ENCODE assay signal across 8 cellular contexts in genomic region chr6:26223677-26224546, GRCh38.
DNase-seq lines count a peak whose midpoint lies in the region; ATAC-seq and TF ChIP-seq lines count a peak whose summit lies in the region.

No MANE protein-coding gene starts in this region.

- H3K4me1 ChIP-seq in HUES6 (ENCODE audit: control insufficient read depth, insufficient read depth, low read length) = peaks cover 30% of the 10 kb centered on the region
- H3K4me1 ChIP-seq in adrenal gland (replicated peaks in 1 of 2) = peaks cover 3 to 5% of the 10 kb centered on the region in 2 donors
- H3K4me1 ChIP-seq in heart right ventricle = peaks cover 0 to 20% (median 7%) of the 10 kb centered on the region in 9 donors
- H3K4me1 ChIP-seq in psoas muscle = no peaks in the 10 kb centered on the region

- DNase-seq in DMS153 (lab: John Stamatoyannopoulos, UW) (peak; percentile 92), RWPE1 (ENCODE audit: low spot score) (peak; percentile 78), adrenal gland (peak; percentile 73 to 92 (median 84)), heart right ventricle (peak in 1 of 2 donors; percentile 72), psoas muscle (peak in 1 of 2 donors; percentile 59), osteocyte (ENCODE audit: extremely low spot score, unreplicated experiment) (no peak)

- TF ChIP-seq CTCF in RWPE1 (conservative IDR thresholded peaks at IDR 0.05; ENCODE audit: low read depth) (no peak), adrenal gland (IDR thresholded peaks at IDR 0.05) (peak in 1 of 6 experiments; percentile 10), heart right ventricle (IDR thresholded peaks at IDR 0.05) (no peak), psoas muscle (IDR thresholded peaks at IDR 0.05) (no peak), osteocyte (IDR thresholded peaks at IDR 0.05) (no peak)

- H3K4me1 Mint-ChIP-seq in osteocyte (ENCODE audit: unreplicated experiment) = peaks cover 7% of the 10 kb centered on the region

- CTCF ChIA-PET in RWPE1 (lab: Yijun Ruan, JAX) = interaction anchor here (0.6 kb wide), 1 partner anchor 42 kb away, joined by 4 read pairs; no protein-coding TSS in a partner anchor

- H3K4me3 ChIP-seq in HUES6 (ENCODE audit: low read depth, low read length) (peak overlapping the region; percentile 85), adrenal gland (peak overlapping the region in 2 of 4 donors; percentile 63 to 66), heart right ventricle (peak overlapping the region; percentile 7 to 65 (median 54)), psoas muscle (peak overlapping the region; percentile 66)

- H3K27me3 Mint-ChIP-seq in osteocyte (ENCODE audit: unreplicated experiment) = no peaks in the 10 kb centered on the region

- no peaks in the 10 kb centered on the region for H3K9me3 ChIP-seq in HUES6 (ENCODE audit: control insufficient read depth, insufficient read depth, low read depth, low read length)
- no peaks in the 10 kb centered on the region for H3K9me3 ChIP-seq in adrenal gland (replicated peaks in 1 of 3)
- H3K9me3 ChIP-seq in heart right ventricle = peaks cover 0 to 16% (median 0%) of the 10 kb centered on the region in 11 donors
- no peaks in the 10 kb centered on the region for H3K9me3 ChIP-seq in psoas muscle

- H3K36me3 ChIP-seq in HUES6 (ENCODE audit: control insufficient read depth, insufficient read depth, low read length) (no peaks in the 10 kb centered on the region), adrenal gland (replicated peaks in 1 of 2) (no peaks in the 10 kb centered on the region), heart right ventricle (peaks cover 0 to 5% (median 0%) of the 10 kb centered on the region in 9 donors), psoas muscle (ENCODE audit: insufficient read depth in 1 of 2, low read depth in 1 of 2) (no peaks in the 10 kb centered on the region)

- intact Hi-C loops in adrenal gland (cut with DNase I) (no loop called here), heart right ventricle (cut with DNase I) (loop anchor here in 2 of 10 donors (5.0 kb wide), 2 partner anchors 48 to 63 kb away; a partner anchor contains a TSS), psoas muscle (cut with DNase I) (no loop called here)

- POLR2A ChIA-PET in RWPE1 (lab: Yijun Ruan, JAX; ENCODE audit: low non-redundant PET) = interaction anchor here (0.5 to 1.9 kb wide), 4 partner anchors 10 to 923 kb away, joined by 3 to 6 read pairs (median 5); a partner anchor contains a TSS

- no peaks in the 10 kb centered on the region for H3K9me3 Mint-ChIP-seq in osteocyte (ENCODE audit: unreplicated experiment)

- H3K4me3 Mint-ChIP-seq in osteocyte (ENCODE audit: unreplicated experiment) = no peak overlapping the region

- H3K27ac ChIP-seq in HUES6 (ENCODE audit: low read depth, low read length) (peak overlapping the region; percentile 99), RWPE1 (peak overlapping the region; percentile 93), adrenal gland (peak overlapping the region; percentile 64 to 94 (median 93)), heart right ventricle (peak overlapping the region; percentile 69 to 93 (median 87)), psoas muscle (peak overlapping the region; percentile 90)

- H3K9ac ChIP-seq in HUES6 (ENCODE audit: low read length) = peak overlapping the region; percentile 97

- peak; percentile 27 to 93 for TF ChIP-seq POLR2A in adrenal gland (IDR thresholded peaks at IDR 0.05)

- WGBS in adrenal gland, 4 donors = 0 to 3% (median 1%) methylated on average over 26 of the region's 26 CpGs
- 1% methylated on average over 26 of the region's 26 CpGs for WGBS in heart right ventricle, 2 donors
- 0 to 2% (median 1%) methylated on average over 26 of the region's 26 CpGs for WGBS in psoas muscle, 3 donors

- H3K27ac Mint-ChIP-seq in osteocyte (ENCODE audit: unreplicated experiment) = no peak overlapping the region

- peaks cover 3% of the 10 kb centered on the region for H3K36me3 Mint-ChIP-seq in osteocyte (ENCODE audit: unreplicated experiment)

- H3K27me3 ChIP-seq in HUES6 (ENCODE audit: control insufficient read depth, insufficient read depth, low read length) = no peaks in the 10 kb centered on the region
- no peaks in the 10 kb centered on the region for H3K27me3 ChIP-seq in adrenal gland
- peaks cover 0 to 53% (median 12%) of the 10 kb centered on the region in 7 donors for H3K27me3 ChIP-seq in heart right ventricle
- peaks cover 0 to 50% (median 8%) of the 10 kb centered on the region in 3 donors for H3K27me3 ChIP-seq in psoas muscle (ENCODE audit: insufficient read depth in 3 of 3, low read length in 2 of 3)

- ATAC-seq in GM21390 (IDR thresholded peaks at IDR 0.05; ENCODE audit: unreplicated experiment) (peak; percentile 72), heart right ventricle (peak; percentile 82 to 95 (median 92)), psoas muscle (peak; percentile 87 to 93 (median 91))
